20 cellular contexts compared by ENCODE assay signal in the genomic region with DNA sequence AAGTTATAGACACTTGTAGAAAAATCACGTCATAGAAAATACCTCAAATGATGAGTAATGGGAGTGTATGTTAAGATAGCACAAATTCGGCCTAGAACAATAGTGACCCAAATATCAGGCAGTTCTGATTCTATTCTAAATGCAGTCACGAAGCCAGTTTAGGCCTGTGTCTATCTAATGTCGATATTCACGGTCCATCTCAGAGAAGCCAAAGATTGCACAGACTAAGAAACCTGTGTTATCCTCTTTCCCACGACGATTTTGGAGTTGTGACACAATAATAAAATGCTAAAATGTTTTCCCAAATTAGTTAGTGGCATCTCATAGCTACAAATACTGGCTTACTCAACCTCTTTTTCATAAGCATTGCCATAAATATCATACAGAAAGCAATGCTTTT. TPM values are rescaled to one million over a fixed set of nuclear protein-coding genes. Genes with fewer than 3 reads are reported as not detected.
A peak's percentile ranks its signal among the peaks of the same experiment; 100 is the strongest.
DNase-seq lines count a peak whose midpoint lies in the region; ATAC-seq, FAIRE-seq and TF ChIP-seq lines count a peak whose summit lies in the region.
"Had no signal": no experiment of that assay in that cellular context is flagged by ENCODE, and none has a peak within 500 bp of the region (broad histone marks: within the 10 kb centered on the region; RNA-seq: fewer than 3 reads in every experiment).

No MANE protein-coding gene starts in this region.

- H3K27ac ChIP-seq in ACC112 (ENCODE audit: low read depth, low read length) (peak overlapping the region; percentile 94), endothelial cell of umbilical vein (ENCODE audit: insufficient read depth, low read depth, low read length) (peak overlapping the region; percentile 33)
- H3K27ac ChIP-seq in CD4-positive, alpha-beta T cell (ENCODE audit: low read depth, low read length), result peak overlapping the region; percentile 100
- H3K27ac ChIP-seq: parathyroid adenoma had no signal

- CTCF ChIA-PET in CD4-positive, alpha-beta T cell (lab: Charles Lee), result no interaction called here
- CTCF ChIA-PET in activated CD8-positive, alpha-beta T cell treated with anti-CD3 and anti-CD28 coated beads for 36 hours (lab: Charles Lee), result interaction anchor here (1.0 to 4.0 kb wide), 4 partner anchors 10 to 88 kb away, joined by 3 to 19 read pairs (median 6); no protein-coding TSS in a partner anchor
- CTCF ChIA-PET in endothelial cell of umbilical vein (lab: Charles Lee), result interaction anchor here (0.8 to 2.3 kb wide), 6 partner anchors 11 to 396 kb away, joined by 3 to 8 read pairs (median 4); no protein-coding TSS in a partner anchor

- peaks cover 5% of the 10 kb centered on the region for H3K36me3 ChIP-seq in ACC112 (ENCODE audit: insufficient read depth, low read length)
- no peaks in the 10 kb centered on the region for H3K36me3 ChIP-seq in endothelial cell of umbilical vein (ENCODE audit: control insufficient read depth in 2 of 2, extremely low read depth in 1 of 2, insufficient read depth in 2 of 2, low read length in 2 of 2)
- H3K36me3 ChIP-seq: tibial nerve had no signal

- no peaks in the 10 kb centered on the region for H3K9me1 ChIP-seq in endothelial cell of umbilical vein (replicated peaks; ENCODE audit: control insufficient read depth, extremely low read depth, insufficient read depth, low read length)

- no peaks in the 10 kb centered on the region for H3K9me3 Mint-ChIP-seq in CD4-positive, alpha-beta T cell
- peaks cover 5% of the 10 kb centered on the region for H3K9me3 Mint-ChIP-seq in activated CD8-positive, alpha-beta T cell treated with anti-CD3 and anti-CD28 coated beads for 36 hours

- no peaks in the 10 kb centered on the region for H3K9me3 ChIP-seq in CD4-positive, alpha-beta T cell (ENCODE audit: control insufficient read depth, low read length)
- H3K9me3 ChIP-seq in endothelial cell of umbilical vein (replicated peaks; ENCODE audit: control insufficient read depth, insufficient read depth, low read length), result no peaks in the 10 kb centered on the region
- H3K9me3 ChIP-seq: tibial nerve had no signal

- H3K27me3 ChIP-seq in ACC112 (ENCODE audit: insufficient read depth, low read length), result no peaks in the 10 kb centered on the region
- H3K27me3 ChIP-seq in CD4-positive, alpha-beta T cell (ENCODE audit: control insufficient read depth, insufficient read depth, low read length), result no peaks in the 10 kb centered on the region
- no peaks in the 10 kb centered on the region for H3K27me3 ChIP-seq in endothelial cell of umbilical vein (ENCODE audit: control insufficient read depth in 2 of 2, insufficient read depth in 2 of 2, low read length in 2 of 2)
- H3K27me3 ChIP-seq: tibial nerve had no signal

- intact Hi-C loops in CD4-positive, alpha-beta T cell (cut with DNase I, micrococcal nuclease), result loop anchor here in 1 of 2 experiments (5.0 kb wide), 2 partner anchors 194 to 374 kb away; no protein-coding TSS in a partner anchor
- intact Hi-C loops in activated CD8-positive, alpha-beta T cell treated with anti-CD3 and anti-CD28 coated beads for 36 hours (cut with micrococcal nuclease), result loop anchor here (5.0 to 10.0 kb wide), 5 partner anchors 34 to 466 kb away; no protein-coding TSS in a partner anchor
- intact Hi-C loops in endothelial cell of umbilical vein (cut with micrococcal nuclease), result loop anchor here (5.0 to 10.0 kb wide), 4 partner anchors 194 to 796 kb away; a partner anchor contains a TSS
- intact Hi-C loops in left ventricle myocardium superior (cut with micrococcal nuclease), result loop anchor here (10.0 kb wide), 1 partner anchor 96 kb away; no protein-coding TSS in a partner anchor

- FAIRE-seq in endothelial cell of umbilical vein (lab: Jason Lieb, UNC), result no peak
- FAIRE-seq: bronchial epithelial cell, GM18507 had no signal

- no peak overlapping the region for H3K4me2 ChIP-seq in endothelial cell of umbilical vein (ENCODE audit: insufficient read depth, low read length)

- dilution Hi-C loops in endothelial cell of umbilical vein (cut with MboI; ENCODE audit: extremely low pct_ligation_motif_present, low sequenced_read_pairs), result no loop called here

- peak overlapping the region; percentile 98 for H3K27ac Mint-ChIP-seq in CD4-positive, alpha-beta T cell
- H3K27ac Mint-ChIP-seq in activated CD8-positive, alpha-beta T cell treated with anti-CD3 and anti-CD28 coated beads for 36 hours, result peak overlapping the region; percentile 100

- no TSS peak for BruUV-seq in endothelial cell of umbilical vein (replicated peaks; lab: Mats Ljungman, UMichigan)

- POLR2A ChIA-PET in CD4-positive, alpha-beta T cell (lab: Charles Lee), result interaction anchor here (0.7 to 11.2 kb wide), 6 partner anchors 12 to 98 kb away, joined by 3 to 382 read pairs (median 58); no protein-coding TSS in a partner anchor
- POLR2A ChIA-PET in activated CD8-positive, alpha-beta T cell treated with anti-CD3 and anti-CD28 coated beads for 36 hours (lab: Charles Lee), result interaction anchor here (1.2 to 6.8 kb wide), 3 partner anchors 13 to 76 kb away, joined by 3 to 85 read pairs (median 3); no protein-coding TSS in a partner anchor
- POLR2A ChIA-PET in endothelial cell of umbilical vein (lab: Charles Lee), result no interaction called here

- peak overlapping the region; percentile 99 for H3K4me3 Mint-ChIP-seq in CD4-positive, alpha-beta T cell
- peak overlapping the region; percentile 91 for H3K4me3 Mint-ChIP-seq in activated CD8-positive, alpha-beta T cell treated with anti-CD3 and anti-CD28 coated beads for 36 hours

- H3K4me1 ChIP-seq in ACC112 (ENCODE audit: control insufficient read depth, insufficient read depth, low read length, unreplicated experiment) (peaks cover 50% of the 10 kb centered on the region), endothelial cell of umbilical vein (ENCODE audit: control insufficient read depth, extremely low read depth, insufficient read depth, low read length) (peaks cover 20% of the 10 kb centered on the region)

- H3K79me2 ChIP-seq in ACC112 (ENCODE audit: control insufficient read depth, insufficient read depth, low read length, unreplicated experiment), result peaks cover 90% of the 10 kb centered on the region
- no peaks in the 10 kb centered on the region for H3K79me2 ChIP-seq in endothelial cell of umbilical vein (ENCODE audit: control insufficient read depth, insufficient read depth, low read length)

- peaks cover 5% of the 10 kb centered on the region for H3K27me3 Mint-ChIP-seq in CD4-positive, alpha-beta T cell
- peaks cover 2% of the 10 kb centered on the region for H3K27me3 Mint-ChIP-seq in activated CD8-positive, alpha-beta T cell treated with anti-CD3 and anti-CD28 coated beads for 36 hours

- no peak overlapping the region for H3K9ac ChIP-seq in endothelial cell of umbilical vein (replicated peaks; ENCODE audit: extremely low read depth, insufficient read depth, low read length)
- H3K9ac ChIP-seq: parathyroid adenoma had no signal

- H3K4me3 ChIP-seq in ACC112 (ENCODE audit: low read depth, low read length) (no peak overlapping the region), endothelial cell of umbilical vein (replicated peaks in 1 of 3; ENCODE audit: insufficient read depth in 1 of 3, low read depth in 1 of 3, low read length in 3 of 3) (no peak overlapping the region)
- H3K4me3 ChIP-seq: tibial nerve had no signal

- peaks cover 75% of the 10 kb centered on the region for H3K4me1 Mint-ChIP-seq in CD4-positive, alpha-beta T cell (ENCODE audit: low read depth)
- peaks cover 70% of the 10 kb centered on the region for H3K4me1 Mint-ChIP-seq in activated CD8-positive, alpha-beta T cell treated with anti-CD3 and anti-CD28 coated beads for 36 hours (ENCODE audit: low read depth)

- DNase-seq in CD4-positive, alpha-beta T cell, result no peak
- no peak for DNase-seq in activated CD8-positive, alpha-beta T cell treated with anti-CD3 and anti-CD28 coated beads for 36 hours
- DNase-seq in endothelial cell of umbilical vein (ENCODE audit: low read depth, low spot score), result no peak
- no peak for DNase-seq in left ventricle myocardium superior
- no peak for DNase-seq in retina
- DNase-seq: activated CD4-positive, alpha-beta T cell treated with anti-CD3 and anti-CD28 coated beads for 48 hours; activated gamma-delta T cell treated with Interleukin-2 at 50 U/mL for 16 hours; AML-193; DMS53; effector CD8-positive, alpha-beta T cell; H7; NCI-H187; SHP77 treated with DMSO at 0.1 percent for 48 hours had no signal

- no peak for TF ChIP-seq POLR2A in endothelial cell of umbilical vein (IDR thresholded peaks at IDR 0.05; ENCODE audit: low read depth, low read length)

- peaks cover 36% of the 10 kb centered on the region for H3K36me3 Mint-ChIP-seq in CD4-positive, alpha-beta T cell (ENCODE audit: low read depth)
- H3K36me3 Mint-ChIP-seq in activated CD8-positive, alpha-beta T cell treated with anti-CD3 and anti-CD28 coated beads for 36 hours (ENCODE audit: low read depth), result peaks cover 51% of the 10 kb centered on the region

- ATAC-seq in CD4-positive, alpha-beta T cell (ENCODE audit: poor library complexity), result no peak
- ATAC-seq in activated CD8-positive, alpha-beta T cell treated with anti-CD3 and anti-CD28 coated beads for 36 hours, result no peak
- ATAC-seq in HG03045 (IDR thresholded peaks at IDR 0.05; ENCODE audit: unreplicated experiment) (no peak), GM18498 (IDR thresholded peaks at IDR 0.05; ENCODE audit: unreplicated experiment) (no peak), left ventricle myocardium superior (no peak)

- H2AFZ ChIP-seq in ACC112 (ENCODE audit: low read length, unreplicated experiment), result no peak overlapping the region
- no peak overlapping the region for H2AFZ ChIP-seq in endothelial cell of umbilical vein (ENCODE audit: low read depth, low read length)
- H2AFZ ChIP-seq: parathyroid adenoma had no signal

- H4K20me1 ChIP-seq in endothelial cell of umbilical vein (replicated peaks; ENCODE audit: control insufficient read depth, extremely low read depth, insufficient read depth, low read length), result no peaks in the 10 kb centered on the region

- no peak for TF ChIP-seq CTCF in CD4-positive, alpha-beta T cell (IDR thresholded peaks at IDR 0.05)
- TF ChIP-seq CTCF in activated CD8-positive, alpha-beta T cell treated with anti-CD3 and anti-CD28 coated beads for 36 hours (IDR thresholded peaks at IDR 0.05), result no peak
- TF ChIP-seq CTCF in endothelial cell of umbilical vein (IDR thresholded peaks at IDR 0.05; ENCODE audit: extremely low read depth in 1 of 2, insufficient read depth in 1 of 2, low read depth in 1 of 2, low read length in 2 of 2), result no peak

RNA-seq across cellular contexts. Expression of a gene that starts 4.0 kb away (rescaled TPM):
- 10 to 100 TPM; 48.4 to 48.6 TPM for total RNA-seq in CD4-positive, alpha-beta T cell
- 10 to 100 TPM; 31.8 to 38.1 TPM for total RNA-seq in activated CD8-positive, alpha-beta T cell treated with anti-CD3 and anti-CD28 coated beads for 36 hours
- total RNA-seq in endothelial cell of umbilical vein, result 4.7 and 5.2 TPM in 2 replicates
- 0.86 and 1.3 TPM in 2 replicates for polyA plus RNA-seq in endothelial cell of umbilical vein
- polyA plus RNA-seq in endothelial cell of umbilical vein (2011; cell fraction: cytosol; rRNA removed), result 1.3 TPM in 2 replicates
- 2.4 and 2.9 TPM in 2 replicates for polyA plus RNA-seq in endothelial cell of umbilical vein (2011; cell fraction: nucleus; rRNA removed)
- polyA plus RNA-seq in endothelial cell of umbilical vein (2012), result 2.7 and 3.0 TPM in 2 replicates
- polyA minus RNA-seq in endothelial cell of umbilical vein, result 4.3 and 4.9 TPM in 2 replicates
- 2.6 TPM for polyA minus RNA-seq in endothelial cell of umbilical vein (2011; cell fraction: cytosol; rRNA and poly(A)+ RNA removed)
- polyA minus RNA-seq in endothelial cell of umbilical vein (2011; cell fraction: nucleus; rRNA and poly(A)+ RNA removed), result 5.4 and 5.8 TPM in 2 replicates
- 14.4 TPM for total RNA-seq in left ventricle myocardium superior

Comparison
In these comparisons a context has a peak if more than half of its experiments do, and no peak if none do; other contexts are left out.
1. H3K27ac ChIP-seq: peak in every context shown above with its lines; median percentile 100 in CD4-positive, alpha-beta T cell; 94 in ACC112; 33 in endothelial cell of umbilical vein.